In the genomic region with DNA sequence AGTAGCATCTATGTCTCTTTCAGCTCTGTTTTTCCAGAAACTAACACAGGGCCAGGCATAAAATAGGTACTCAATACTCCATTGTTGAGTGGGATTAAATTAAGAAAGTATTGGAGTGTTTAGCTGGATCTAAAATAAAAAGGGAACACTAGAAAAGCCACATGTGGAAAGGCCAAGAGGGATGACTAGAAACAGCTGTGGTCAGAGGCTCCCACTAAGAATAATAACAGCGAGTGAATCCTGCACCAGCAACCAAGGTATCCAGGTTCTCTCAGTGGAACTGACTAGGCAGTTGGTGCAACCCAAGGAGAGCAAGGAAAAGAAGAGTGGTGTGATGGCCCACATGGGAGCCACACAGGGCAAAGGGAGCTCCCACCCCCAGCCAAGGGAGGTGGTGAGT, we compare ENCODE assay signal across 25 cellular contexts.
"Had no signal": no experiment of that assay in that cellular context is flagged by ENCODE, and none has a peak within 500 bp of the region (broad histone marks: within the 10 kb centered on the region; RNA-seq: fewer than 3 reads in every experiment).

No MANE protein-coding gene starts in this region.

- H3K4me1 Mint-ChIP-seq: activated CD4-positive, alpha-beta T cell treated with anti-CD3 and anti-CD28 coated beads, Interleukin-2, amount 10 ng/mL, durations not matched to agents 24 days and 14 days had no signal

- H3K9ac ChIP-seq: SK-N-SH had no signal

- H3K9me3 ChIP-seq: adrenal gland, Peyer's patch, SJSA1 had no signal

- H3K4me2 ChIP-seq: SK-N-SH had no signal

- DNase-seq: activated CD4-positive, alpha-beta T cell treated with anti-CD3 and anti-CD28 coated beads, Interleukin-2, amount 10 ng/mL, durations not matched to agents 24 days and 14 days; activated CD4-positive, alpha-beta T cell treated with anti-CD3 and anti-CD28 coated beads, Interleukin-2, amount 50 U/mL, for 48 hours; activated CD8-positive, alpha-beta T cell treated with anti-CD3 and anti-CD28 coated beads, Interleukin-2, amount 10 ng/mL, durations not matched to agents 7 days and 5 days; activated gamma-delta T cell treated with Interleukin-2 at 50 U/mL for 16 hours; activated naive CD4-positive, alpha-beta T cell treated with anti-CD3 and anti-CD28 coated beads for 36 hours; activated T-cell treated with anti-CD3 and anti-CD28 coated beads, Interleukin-2, amount 50 U/mL, for 24 hours; adrenal gland; body of pancreas; Karpas-422; NCI-H1105; NCI-H1417 treated with DMSO at 0.1 percent for 48 hours; NCI-H187 treated with DMSO at 0.1 percent for 48 hours; NCI-H345; NCI-H524 treated with DMSO at 0.1 percent for 48 hours; PC-3; Peyer's patch; RPMI8226; SHP77 treated with DMSO at 0.1 percent for 48 hours; SK-N-SH had no signal

- H3K4me3 ChIP-seq: adrenal gland, body of pancreas, breast epithelium, Peyer's patch, SJSA1 had no signal

- H3K36me3 ChIP-seq: adrenal gland, breast epithelium, Peyer's patch, SJSA1 had no signal

- H3K27ac Mint-ChIP-seq: activated CD4-positive, alpha-beta T cell treated with anti-CD3 and anti-CD28 coated beads, Interleukin-2, amount 10 ng/mL, durations not matched to agents 24 days and 14 days; activated CD8-positive, alpha-beta T cell treated with anti-CD3 and anti-CD28 coated beads, Interleukin-2, amount 10 ng/mL, durations not matched to agents 7 days and 5 days; activated naive CD4-positive, alpha-beta T cell treated with anti-CD3 and anti-CD28 coated beads for 36 hours; activated naive CD4-positive, alpha-beta T cell treated with anti-CD3 and anti-CD28 coated beads, Interleukin-2, amount 50 U/mL, for 72 hours; activated T-cell treated with anti-CD3 and anti-CD28 coated beads, Interleukin-2, amount 50 U/mL, for 24 hours; activated T-helper 2 cell treated with anti-CD3 and anti-CD28 coated beads, Interferon-gamma antibody, Interleukin-2, Interleukin-4, amounts not matched to agents 10 μg/mL and 5 μg/mL and 100 μg/mL, durations not matched to agents 14 hours and 24 hours and 36 hours; T-helper 1 cell treated with Interleukin-12 subunit alpha and Interleukin-12 subunit beta and Interleukin-4 antibody, amounts not matched to agents 30 μg/mL and 1 μg/mL, for 36 hours; T-helper 2 cell treated with Interferon-gamma antibody and Interleukin-4, amounts not matched to agents 5 μg/mL and 100 μg/mL, for 36 hours had no signal

- H3K4me1 ChIP-seq: adrenal gland, body of pancreas, breast epithelium, Peyer's patch, SJSA1 had no signal

- ATAC-seq: activated CD8-positive, alpha-beta T cell treated with anti-CD3 and anti-CD28 coated beads, Interleukin-2, amount 10 ng/mL, durations not matched to agents 7 days and 5 days; activated naive CD4-positive, alpha-beta T cell treated with anti-CD3 and anti-CD28 coated beads, Interleukin-2, amount 50 U/mL, for 72 hours; body of pancreas; PC-3 had no signal

- H3K27ac ChIP-seq: adrenal gland, body of pancreas, breast epithelium, Peyer's patch, SJSA1 had no signal

- H3K9me2 ChIP-seq: SK-N-SH had no signal

- H3K9me3 Mint-ChIP-seq: activated CD4-positive, alpha-beta T cell treated with anti-CD3 and anti-CD28 coated beads, Interleukin-2, amount 10 ng/mL, durations not matched to agents 24 days and 14 days; activated naive CD4-positive, alpha-beta T cell treated with anti-CD3 and anti-CD28 coated beads, Interleukin-2, amount 50 U/mL, for 72 hours; activated T-helper 2 cell treated with anti-CD3 and anti-CD28 coated beads, Interferon-gamma antibody, Interleukin-2, Interleukin-4, amounts not matched to agents 10 μg/mL and 5 μg/mL and 100 μg/mL, durations not matched to agents 14 hours and 24 hours and 36 hours; T-helper 2 cell treated with Interferon-gamma antibody and Interleukin-4, amounts not matched to agents 5 μg/mL and 100 μg/mL, for 36 hours had no signal

- H3K27me3 ChIP-seq: adrenal gland, body of pancreas, breast epithelium, Peyer's patch, SJSA1 had no signal

- H3K4me3 Mint-ChIP-seq: activated CD4-positive, alpha-beta T cell treated with anti-CD3 and anti-CD28 coated beads, Interleukin-2, amount 10 ng/mL, durations not matched to agents 24 days and 14 days; activated CD8-positive, alpha-beta T cell treated with anti-CD3 and anti-CD28 coated beads, Interleukin-2, amount 10 ng/mL, durations not matched to agents 7 days and 5 days; activated naive CD4-positive, alpha-beta T cell treated with anti-CD3 and anti-CD28 coated beads for 36 hours; activated T-cell treated with anti-CD3 and anti-CD28 coated beads, Interleukin-2, amount 50 U/mL, for 24 hours; T-helper 1 cell treated with Interleukin-12 subunit alpha and Interleukin-12 subunit beta and Interleukin-4 antibody, amounts not matched to agents 30 μg/mL and 1 μg/mL, for 36 hours; T-helper 2 cell treated with Interferon-gamma antibody and Interleukin-4, amounts not matched to agents 5 μg/mL and 100 μg/mL, for 36 hours had no signal
